12 cellular contexts compared by ENCODE assay signal in genomic region chr11:128568166-128568778, GRCh38. TPM values are rescaled to one million over a fixed set of nuclear protein-coding genes. Genes with fewer than 3 reads are reported as not detected.
DNase-seq lines count a peak whose midpoint lies in the region; ATAC-seq and TF ChIP-seq lines count a peak whose summit lies in the region.
"Had no signal": no experiment of that assay in that cellular context is flagged by ENCODE, and none has a peak within 500 bp of the region (broad histone marks: within the 10 kb centered on the region; RNA-seq: fewer than 3 reads in every experiment).

No MANE protein-coding gene starts in this region.

- no peak overlapping the region for H3K27ac ChIP-seq in naive thymus-derived CD4-positive, alpha-beta T cell (ENCODE audit: low read depth, low read length)
- H3K27ac ChIP-seq: tibial artery, WERI-Rb-1 had no signal

- peak; percentile 30 for DNase-seq in stimulated activated CD4-positive, alpha-beta T cell treated with anti-CD3 and anti-CD28 coated beads, Interleukin-15, amount 100 ng/mL, for 24 hours
- DNase-seq in stimulated activated CD4-positive, alpha-beta T cell treated with anti-CD3 and anti-CD28 coated beads, Interleukin-2, amount 100 ng/mL, for 48 hours: no peak
- DNase-seq in epithelial cell of esophagus (ENCODE audit: low read depth) (peak; percentile 42), activated gamma-delta T cell (lab: John Stamatoyannopoulos, UW) (no peak), SKM-1 (lab: John Stamatoyannopoulos, UW; ENCODE audit: unreplicated experiment) (no peak)
- DNase-seq in naive thymus-derived CD4-positive, alpha-beta T cell: no peak
- DNase-seq: activated gamma-delta T cell treated with Interleukin-2 at 50 U/mL for 16 hours, left colon, tibial artery, WERI-Rb-1 had no signal

- H3K9me3 Mint-ChIP-seq in naive thymus-derived CD4-positive, alpha-beta T cell: peaks cover 0 to 7% (median 0%) of the 10 kb centered on the region in 11 donors

- peaks cover 0 to 2% (median 0%) of the 10 kb centered on the region in 5 donors for H3K36me3 Mint-ChIP-seq in naive thymus-derived CD4-positive, alpha-beta T cell

- TF ChIP-seq CTCF in epithelial cell of esophagus (IDR thresholded peaks at IDR 0.05; ENCODE audit: insufficient read depth, low read depth, low read length, missing control alignments): no peak

- H3K4me1 ChIP-seq in naive thymus-derived CD4-positive, alpha-beta T cell (ENCODE audit: control insufficient read depth in 2 of 2, insufficient read depth in 2 of 2, low read length in 2 of 2): peaks cover 0 to 13% of the 10 kb centered on the region in 2 donors

- H3K4me1 Mint-ChIP-seq in naive thymus-derived CD4-positive, alpha-beta T cell: peaks cover 14 to 33% (median 22%) of the 10 kb centered on the region in 7 donors

- H3K27ac Mint-ChIP-seq in naive thymus-derived CD4-positive, alpha-beta T cell: peak overlapping the region in 5 of 9 donors; percentile 5 to 71 (median 58)

- H3K36me3 ChIP-seq in naive thymus-derived CD4-positive, alpha-beta T cell (ENCODE audit: control insufficient read depth in 2 of 3, insufficient read depth in 3 of 3, low read length in 3 of 3): no peaks in the 10 kb centered on the region
- H3K36me3 ChIP-seq: tibial artery, WERI-Rb-1 had no signal

- ATAC-seq in naive thymus-derived CD4-positive, alpha-beta T cell: peak; percentile 55
- no peak for ATAC-seq in HG03520 (IDR thresholded peaks at IDR 0.05; ENCODE audit: unreplicated experiment)
- ATAC-seq in HG03097 (IDR thresholded peaks at IDR 0.05; ENCODE audit: low FRiP score, unreplicated experiment): no peak
- ATAC-seq: left colon had no signal

- CTCF ChIA-PET in naive thymus-derived CD4-positive, alpha-beta T cell (lab: Charles Lee): no interaction called here

- POLR2A ChIA-PET in naive thymus-derived CD4-positive, alpha-beta T cell (lab: Charles Lee): interaction anchor here (0.8 kb wide), 1 partner anchor 63 kb away, joined by 3 read pairs; no protein-coding TSS in a partner anchor

- intact Hi-C loops in naive thymus-derived CD4-positive, alpha-beta T cell (cut with micrococcal nuclease): loop anchor here in 1 of 2 donors (2.0 kb wide), 1 partner anchor 17 kb away; no protein-coding TSS in a partner anchor

- H3K27me3 Mint-ChIP-seq in naive thymus-derived CD4-positive, alpha-beta T cell: no peaks in the 10 kb centered on the region

- H3K9me3 ChIP-seq in naive thymus-derived CD4-positive, alpha-beta T cell (ENCODE audit: control insufficient read depth in 2 of 3, low read length in 3 of 3): no peaks in the 10 kb centered on the region
- H3K9me3 ChIP-seq: tibial artery had no signal

- no peak overlapping the region for H3K4me3 ChIP-seq in epithelial cell of esophagus (ENCODE audit: low read length)
- no peak overlapping the region for H3K4me3 ChIP-seq in naive thymus-derived CD4-positive, alpha-beta T cell (ENCODE audit: low read length)
- H3K4me3 ChIP-seq: tibial artery had no signal

- peak overlapping the region in 2 of 10 donors; percentile 11 to 18 for H3K4me3 Mint-ChIP-seq in naive thymus-derived CD4-positive, alpha-beta T cell

- no peaks in the 10 kb centered on the region for H3K27me3 ChIP-seq in naive thymus-derived CD4-positive, alpha-beta T cell (ENCODE audit: control insufficient read depth in 2 of 2, insufficient read depth in 2 of 2, low read length in 2 of 2)
- H3K27me3 ChIP-seq: tibial artery had no signal

RNA-seq across cellular contexts. Expression of gene ETS1, which starts 19.1 kb away (rescaled TPM):
- 100 to 1,000 TPM; 659 to 871 (median 773) TPM for total RNA-seq in naive thymus-derived CD4-positive, alpha-beta T cell
- 100 to 1,000 TPM; 514 to 634 TPM for polyA plus RNA-seq in naive thymus-derived CD4-positive, alpha-beta T cell

Comparison
In these comparisons a context has a peak if more than half of its experiments do, and no peak if none do; other contexts are left out.
1. DNase-seq: peak in stimulated activated CD4-positive, alpha-beta T cell treated with anti-CD3 and anti-CD28 coated beads, Interleukin-15, amount 100 ng/mL, for 24 hours (single experiment) and epithelial cell of esophagus (single experiment); none in stimulated activated CD4-positive, alpha-beta T cell treated with anti-CD3 and anti-CD28 coated beads, Interleukin-2, amount 100 ng/mL, for 48 hours (0 of 2), naive thymus-derived CD4-positive, alpha-beta T cell (0 of 9), activated gamma-delta T cell (single experiment) and SKM-1 (single experiment).